Comparison of ENCODE assay signal across 20 cellular contexts in the genomic region with DNA sequence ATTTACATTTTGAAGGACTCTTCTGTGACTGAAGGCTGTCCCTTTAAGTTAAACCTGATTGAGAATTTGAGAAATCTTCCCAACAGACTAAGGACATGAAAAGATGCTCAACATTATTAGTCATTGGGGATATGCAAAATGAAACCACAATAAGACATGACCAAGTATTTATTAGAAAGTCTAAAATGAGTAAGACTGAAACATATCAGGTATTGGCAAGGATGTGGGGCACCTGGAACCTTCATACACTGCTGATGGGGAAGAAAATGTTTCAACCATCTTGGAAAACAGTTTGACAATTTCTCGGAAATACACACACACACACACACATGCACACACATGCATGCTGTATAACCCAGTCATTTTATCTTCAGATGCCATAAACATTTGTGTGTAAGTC.
A peak's percentile ranks its signal among the peaks of the same experiment; 100 is the strongest.
DNase-seq lines count a peak whose midpoint lies in the region; ATAC-seq and FAIRE-seq lines count a peak whose summit lies in the region.
"Had no signal": no experiment of that assay in that cellular context is flagged by ENCODE, and none has a peak within 500 bp of the region (broad histone marks: within the 10 kb centered on the region; RNA-seq: fewer than 3 reads in every experiment).

No MANE protein-coding gene starts in this region.

- no peaks in the 10 kb centered on the region for H3K9me3 Mint-ChIP-seq in activated CD4-positive, alpha-beta T cell treated with anti-CD3 and anti-CD28 coated beads for 36 hours (ENCODE audit: low read depth)
- H3K9me3 Mint-ChIP-seq in stimulated activated naive CD8-positive, alpha-beta T cell treated with anti-CD3 and anti-CD28 coated beads, Interleukin-15, Interleukin-2, amounts not matched to agents 100 ng/mL and 50 ng/mL, for 24 hours, result peaks cover 3% of the 10 kb centered on the region
- H3K9me3 Mint-ChIP-seq: activated T-cell treated with anti-CD3 and anti-CD28 coated beads, Interleukin-2, amount 50 U/mL, for 24 hours; effector memory CD8-positive, alpha-beta T cell; naive thymus-derived CD8-positive, alpha-beta T cell had no signal

- CTCF ChIA-PET in activated CD4-positive, alpha-beta T cell treated with anti-CD3 and anti-CD28 coated beads for 36 hours (lab: Charles Lee), result interaction anchor here (1.1 kb wide), 1 partner anchor 16 kb away, joined by 3 read pairs; no protein-coding TSS in a partner anchor

- H3K36me3 Mint-ChIP-seq in activated CD4-positive, alpha-beta T cell treated with anti-CD3 and anti-CD28 coated beads for 36 hours (ENCODE audit: low read depth), result peaks cover 1% of the 10 kb centered on the region
- H3K36me3 Mint-ChIP-seq in stimulated activated naive CD8-positive, alpha-beta T cell treated with anti-CD3 and anti-CD28 coated beads, Interleukin-15, Interleukin-2, amounts not matched to agents 100 ng/mL and 50 ng/mL, for 24 hours (ENCODE audit: low read depth), result no peaks in the 10 kb centered on the region
- H3K36me3 Mint-ChIP-seq: naive thymus-derived CD8-positive, alpha-beta T cell had no signal

- no peak for DNase-seq in activated CD4-positive, alpha-beta T cell treated with anti-CD3 and anti-CD28 coated beads for 36 hours
- no peak for DNase-seq in activated CD4-positive, alpha-beta T cell treated with anti-CD3 and anti-CD28 coated beads, Interleukin-2, amount 50 U/mL, for 48 hours
- DNase-seq in RCC 7860 (ENCODE audit: low spot score) (no peak), sciatic nerve (ENCODE audit: low spot score) (no peak), NCI-H1930 (lab: John Stamatoyannopoulos, UW) (no peak)
- DNase-seq: activated naive CD8-positive, alpha-beta T cell treated with anti-CD3 and anti-CD28 coated beads, Interleukin-2, amount 10 ng/mL, durations not matched to agents 7 days and 5 days; activated T-cell treated with anti-CD3 and anti-CD28 coated beads, Interleukin-2, amount 50 U/mL, for 24 hours; caudate nucleus; DMS53; effector memory CD8-positive, alpha-beta T cell; H9; left ventricle myocardium superior; MG63; naive thymus-derived CD8-positive, alpha-beta T cell; NCI-H187; NCI-H526 had no signal

- no peak for FAIRE-seq in RCC 7860 (lab: Jason Lieb, UNC)

- peak; percentile 50 for ATAC-seq in activated CD4-positive, alpha-beta T cell treated with anti-CD3 and anti-CD28 coated beads for 36 hours
- ATAC-seq in GM21619 (IDR thresholded peaks at IDR 0.05; ENCODE audit: unreplicated experiment) (peak; percentile 86), HG03378 (IDR thresholded peaks at IDR 0.05; ENCODE audit: unreplicated experiment) (peak; percentile 81), sciatic nerve (no peak)
- ATAC-seq: effector memory CD8-positive, alpha-beta T cell; left ventricle myocardium superior; naive thymus-derived CD8-positive, alpha-beta T cell; Panc1 had no signal

- peaks cover 11% of the 10 kb centered on the region for H3K4me1 Mint-ChIP-seq in activated CD4-positive, alpha-beta T cell treated with anti-CD3 and anti-CD28 coated beads for 36 hours
- H3K4me1 Mint-ChIP-seq in stimulated activated naive CD8-positive, alpha-beta T cell treated with anti-CD3 and anti-CD28 coated beads, Interleukin-15, Interleukin-2, amounts not matched to agents 100 ng/mL and 50 ng/mL, for 24 hours (ENCODE audit: low read depth), result peaks cover 29% of the 10 kb centered on the region
- H3K4me1 Mint-ChIP-seq: activated naive CD8-positive, alpha-beta T cell treated with anti-CD3 and anti-CD28 coated beads, Interleukin-2, amount 10 ng/mL, durations not matched to agents 7 days and 5 days; naive thymus-derived CD8-positive, alpha-beta T cell had no signal

- no peak overlapping the region for H3K4me3 Mint-ChIP-seq in activated CD4-positive, alpha-beta T cell treated with anti-CD3 and anti-CD28 coated beads for 36 hours
- no peak overlapping the region for H3K4me3 Mint-ChIP-seq in stimulated activated naive CD8-positive, alpha-beta T cell treated with anti-CD3 and anti-CD28 coated beads, Interleukin-15, Interleukin-2, amounts not matched to agents 100 ng/mL and 50 ng/mL, for 24 hours
- H3K4me3 Mint-ChIP-seq: activated naive CD8-positive, alpha-beta T cell treated with anti-CD3 and anti-CD28 coated beads, Interleukin-2, amount 10 ng/mL, durations not matched to agents 7 days and 5 days; activated T-cell treated with anti-CD3 and anti-CD28 coated beads, Interleukin-2, amount 50 U/mL, for 24 hours; effector memory CD8-positive, alpha-beta T cell; H9; naive thymus-derived CD8-positive, alpha-beta T cell had no signal

- intact Hi-C loops in activated CD4-positive, alpha-beta T cell treated with anti-CD3 and anti-CD28 coated beads for 36 hours (cut with DNase I, micrococcal nuclease), result no loop called here
- intact Hi-C loops in sciatic nerve (cut with DNase I), result no loop called here

- peaks cover 4% of the 10 kb centered on the region for H3K27me3 Mint-ChIP-seq in activated CD4-positive, alpha-beta T cell treated with anti-CD3 and anti-CD28 coated beads for 36 hours
- H3K27me3 Mint-ChIP-seq in stimulated activated naive CD8-positive, alpha-beta T cell treated with anti-CD3 and anti-CD28 coated beads, Interleukin-15, Interleukin-2, amounts not matched to agents 100 ng/mL and 50 ng/mL, for 24 hours, result no peaks in the 10 kb centered on the region
- H3K27me3 Mint-ChIP-seq: activated naive CD8-positive, alpha-beta T cell treated with anti-CD3 and anti-CD28 coated beads, Interleukin-2, amount 10 ng/mL, durations not matched to agents 7 days and 5 days; effector memory CD8-positive, alpha-beta T cell had no signal

- no peak overlapping the region for H3K27ac Mint-ChIP-seq in activated CD4-positive, alpha-beta T cell treated with anti-CD3 and anti-CD28 coated beads for 36 hours
- H3K27ac Mint-ChIP-seq in stimulated activated naive CD8-positive, alpha-beta T cell treated with anti-CD3 and anti-CD28 coated beads, Interleukin-15, Interleukin-2, amounts not matched to agents 100 ng/mL and 50 ng/mL, for 24 hours, result peak overlapping the region; percentile 61
- H3K27ac Mint-ChIP-seq: activated naive CD8-positive, alpha-beta T cell treated with anti-CD3 and anti-CD28 coated beads, Interleukin-2, amount 10 ng/mL, durations not matched to agents 7 days and 5 days; activated T-cell treated with anti-CD3 and anti-CD28 coated beads, Interleukin-2, amount 50 U/mL, for 24 hours; effector memory CD8-positive, alpha-beta T cell; H9; naive thymus-derived CD8-positive, alpha-beta T cell had no signal

- POLR2A ChIA-PET in activated CD4-positive, alpha-beta T cell treated with anti-CD3 and anti-CD28 coated beads for 36 hours (lab: Charles Lee), result no interaction called here
